In genomic region chr1:181181792-181182585, GRCh38 we compare ENCODE assay signal across 12 cellular contexts.
"Had no signal": no experiment of that assay in that cellular context is flagged by ENCODE, and none has a peak within 500 bp of the region (broad histone marks: within the 10 kb centered on the region; RNA-seq: fewer than 3 reads in every experiment).

No MANE protein-coding gene starts in this region.

- DNase-seq: activated CD4-positive, alpha-beta T cell treated with anti-CD3 and anti-CD28 coated beads, Interleukin-2, amount 10 ng/mL, durations not matched to agents 7 days and 5 days; activated CD4-positive, CD25-positive, alpha-beta regulatory T cell; activated naive CD4-positive, alpha-beta T cell treated with anti-CD3 and anti-CD28 coated beads, Interleukin-2, amount 10 ng/mL, durations not matched to agents 7 days and 5 days; kidney; left ventricle myocardium inferior; mucosa of descending colon; naive thymus-derived CD4-positive, alpha-beta T cell; stimulated activated CD4-positive, alpha-beta T cell treated with anti-CD3 and anti-CD28 coated beads, Interleukin-12 subunit alpha, Interleukin-12 subunit beta, amount 100 ng/mL, for 4 hours; stimulated activated CD4-positive, alpha-beta T cell treated with anti-CD3 and anti-CD28 coated beads, Interleukin-2, amount 100 ng/mL, for 24 hours; thyroid gland had no signal

- H3K9me3 ChIP-seq: left ventricle myocardium inferior, mucosa of descending colon, neutrophil, thyroid gland had no signal

- H3K36me3 ChIP-seq: left ventricle myocardium inferior, neutrophil, thyroid gland had no signal

- H3K36me3 Mint-ChIP-seq: activated naive CD4-positive, alpha-beta T cell treated with anti-CD3 and anti-CD28 coated beads, Interleukin-2, amount 10 ng/mL, durations not matched to agents 7 days and 5 days had no signal

- H3K9me3 Mint-ChIP-seq: activated CD4-positive, alpha-beta T cell treated with anti-CD3 and anti-CD28 coated beads, Interleukin-2, amount 10 ng/mL, durations not matched to agents 7 days and 5 days; activated naive CD4-positive, alpha-beta T cell treated with anti-CD3 and anti-CD28 coated beads, Interleukin-2, amount 10 ng/mL, durations not matched to agents 7 days and 5 days; naive thymus-derived CD4-positive, alpha-beta T cell; T-helper 2 cell treated with Interferon-gamma antibody and Interleukin-4, amounts not matched to agents 5 μg/mL and 100 μg/mL, for 36 hours had no signal

- ATAC-seq: mucosa of descending colon; naive thymus-derived CD4-positive, alpha-beta T cell had no signal

- H3K27me3 ChIP-seq: thyroid gland had no signal

- H3K27ac ChIP-seq: left ventricle myocardium inferior, neutrophil, thyroid gland had no signal

- H3K4me3 Mint-ChIP-seq: activated CD4-positive, alpha-beta T cell treated with anti-CD3 and anti-CD28 coated beads, Interleukin-2, amount 10 ng/mL, durations not matched to agents 7 days and 5 days; activated naive CD4-positive, alpha-beta T cell treated with anti-CD3 and anti-CD28 coated beads, Interleukin-2, amount 10 ng/mL, durations not matched to agents 7 days and 5 days; naive thymus-derived CD4-positive, alpha-beta T cell; T-helper 2 cell treated with Interferon-gamma antibody and Interleukin-4, amounts not matched to agents 5 μg/mL and 100 μg/mL, for 36 hours had no signal

- H3K27ac Mint-ChIP-seq: activated CD4-positive, alpha-beta T cell treated with anti-CD3 and anti-CD28 coated beads, Interleukin-2, amount 10 ng/mL, durations not matched to agents 7 days and 5 days; activated naive CD4-positive, alpha-beta T cell treated with anti-CD3 and anti-CD28 coated beads, Interleukin-2, amount 10 ng/mL, durations not matched to agents 7 days and 5 days; naive thymus-derived CD4-positive, alpha-beta T cell; T-helper 2 cell treated with Interferon-gamma antibody and Interleukin-4, amounts not matched to agents 5 μg/mL and 100 μg/mL, for 36 hours had no signal

- H3K4me1 ChIP-seq: thyroid gland had no signal

- H3K4me3 ChIP-seq: left ventricle myocardium inferior, mucosa of descending colon, thyroid gland had no signal
